Comparison of ENCODE assay signal across 10 cellular contexts in the genomic region with DNA sequence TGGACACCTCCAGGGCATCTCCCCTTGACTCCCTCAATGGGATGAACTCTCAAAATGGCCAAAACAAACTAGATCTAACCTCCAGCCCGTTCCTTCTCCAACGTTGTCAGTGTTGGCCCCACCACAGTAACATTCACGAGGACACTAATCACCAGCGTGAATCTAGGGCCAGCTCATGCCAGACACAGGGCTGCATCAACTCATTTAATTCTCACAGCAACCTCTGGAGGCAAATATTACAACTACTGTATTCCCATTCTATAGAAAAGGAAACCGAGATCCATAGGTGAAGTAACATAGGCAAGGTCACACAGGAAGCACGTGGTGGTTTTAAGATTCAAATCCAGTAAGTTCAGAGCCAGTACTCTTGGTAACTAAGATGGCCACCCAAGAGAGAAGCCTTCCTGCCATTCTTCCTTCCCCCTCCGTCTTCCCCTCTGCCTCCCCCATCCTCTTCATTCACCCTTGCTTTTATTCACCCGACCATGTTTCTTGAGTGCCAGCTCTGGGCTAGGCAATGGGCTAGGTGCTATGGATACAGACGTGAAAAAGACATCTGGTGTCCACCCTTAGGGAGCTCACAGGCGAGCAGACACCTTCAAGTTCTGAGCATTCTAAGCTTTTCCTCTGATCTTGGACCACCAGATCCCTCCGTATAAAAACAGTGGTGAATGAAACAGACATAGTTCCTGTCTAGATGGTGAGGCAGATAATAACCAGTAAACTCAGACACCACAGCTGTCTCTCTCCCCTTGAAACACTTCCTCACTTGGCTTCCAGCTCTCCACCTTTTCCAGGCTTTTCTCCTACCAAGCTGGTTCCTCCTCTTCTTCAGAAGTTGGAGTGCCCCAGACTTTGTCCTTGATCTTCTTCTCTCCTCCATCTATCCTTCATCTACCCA. TPM values are rescaled to one million over a fixed set of nuclear protein-coding genes. Genes with fewer than 3 reads are reported as not detected.
DNase-seq lines count a peak whose midpoint lies in the region; ATAC-seq and TF ChIP-seq lines count a peak whose summit lies in the region.
"Had no signal": no experiment of that assay in that cellular context is flagged by ENCODE, and none has a peak within 500 bp of the region (broad histone marks: within the 10 kb centered on the region; RNA-seq: fewer than 3 reads in every experiment).

No MANE protein-coding gene starts in this region.

- no peak for TF ChIP-seq EP300 in stomach (IDR thresholded peaks at IDR 0.05)

- H3K9me2 ChIP-seq in OCI-LY7 (ENCODE audit: insufficient read depth, low read length), result no peaks in the 10 kb centered on the region

- no peak for TF ChIP-seq POLR2A in stomach (IDR thresholded peaks at IDR 0.05)

- POLR2A ChIA-PET in OCI-LY7 (lab: Charles Lee), result interaction anchor here (0.8 to 1.2 kb wide), 2 partner anchors 15 kb away, joined by 3 read pairs; no protein-coding TSS in a partner anchor

- peak overlapping the region; percentile 73 for H3K4me3 ChIP-seq in OCI-LY7 (ENCODE audit: low read depth, low read length, poor library complexity, severe bottlenecking)
- peak overlapping the region; percentile 53 to 80 (median 58) for H3K4me3 ChIP-seq in stomach

- no peak for ATAC-seq in activated T-cell treated with anti-CD3 and anti-CD28 coated beads, Interleukin-2, amount 50 U/mL, for 72 hours (replicated peaks in 1 of 2)

- H3K4me2 ChIP-seq in OCI-LY7 (ENCODE audit: low read length), result peak overlapping the region; percentile 99

- H3K27me3 ChIP-seq in stomach, result peaks cover 5 to 98% (median 63%) of the 10 kb centered on the region in 3 donors

- CTCF ChIA-PET in OCI-LY7 (lab: Charles Lee; ENCODE audit: unreplicated experiment), result interaction anchor here (0.6 to 1.4 kb wide), 3 partner anchors 12 to 92 kb away, joined by 3 to 6 read pairs (median 3); no protein-coding TSS in a partner anchor

- intact Hi-C loops in OCI-LY7 (cut with micrococcal nuclease; ENCODE audit: unreplicated experiment) (loop anchor here (5.0 kb wide), 1 partner anchor 168 kb away; no protein-coding TSS in a partner anchor), stomach (cut with DNase I; ENCODE audit: low total_unique reads) (loop anchor here (10.0 kb wide), 1 partner anchor 195 kb away; no protein-coding TSS in a partner anchor)

- H3K36me3 ChIP-seq in OCI-LY7 (ENCODE audit: insufficient read depth, low read length), result no peaks in the 10 kb centered on the region
- H3K36me3 ChIP-seq in stomach, result no peaks in the 10 kb centered on the region

- no peaks in the 10 kb centered on the region for H4K20me1 ChIP-seq in OCI-LY7 (ENCODE audit: insufficient read depth, low read length)

- H3K9me3 Mint-ChIP-seq in activated T-cell treated with anti-CD3 and anti-CD28 coated beads, Interleukin-2, amount 50 U/mL, for 72 hours, result no peaks in the 10 kb centered on the region
- peaks cover 9% of the 10 kb centered on the region for H3K9me3 Mint-ChIP-seq in glutamatergic neuron (ENCODE audit: unreplicated experiment)

- H3K27ac ChIP-seq in OCI-LY7 (ENCODE audit: low read depth, low read length, poor library complexity, severe bottlenecking) (no peak overlapping the region), stomach (no peak overlapping the region)

- H3K4me1 ChIP-seq in OCI-LY7 (ENCODE audit: insufficient read depth, low read length, poor library complexity, severe bottlenecking) (peaks cover 6% of the 10 kb centered on the region), stomach (peaks cover 12 to 26% (median 20%) of the 10 kb centered on the region in 4 donors)

- TF ChIP-seq CTCF in OCI-LY7 (conservative IDR thresholded peaks at IDR 0.05; ENCODE audit: low read length), result no peak
- peak; percentile 4 for TF ChIP-seq CTCF in glutamatergic neuron (IDR thresholded peaks at IDR 0.05; ENCODE audit: partially characterized antibody, unreplicated experiment)
- no peak for TF ChIP-seq CTCF in stomach (IDR thresholded peaks at IDR 0.05)

- 35 to 40% (median 37%) methylated on average over 11 of the region's 11 CpGs for WGBS in stomach, 5 donors

- H3K9me3 ChIP-seq in OCI-LY7 (ENCODE audit: low read length) (no peaks in the 10 kb centered on the region), stomach (no peaks in the 10 kb centered on the region)

- H3K27me3 Mint-ChIP-seq in activated T-cell treated with anti-CD3 and anti-CD28 coated beads, Interleukin-2, amount 50 U/mL, for 72 hours (ENCODE audit: low read depth), result peaks cover 68% of the 10 kb centered on the region
- peaks cover 37% of the 10 kb centered on the region for H3K27me3 Mint-ChIP-seq in glutamatergic neuron (ENCODE audit: unreplicated experiment)

- peak overlapping the region; percentile 87 to 94 for H3K4me3 Mint-ChIP-seq in activated T-cell treated with anti-CD3 and anti-CD28 coated beads, Interleukin-2, amount 50 U/mL, for 72 hours
- peak overlapping the region; percentile 81 for H3K4me3 Mint-ChIP-seq in glutamatergic neuron (ENCODE audit: unreplicated experiment)

- peaks cover 2 to 3% of the 10 kb centered on the region in 2 donors for H3K36me3 Mint-ChIP-seq in activated T-cell treated with anti-CD3 and anti-CD28 coated beads, Interleukin-2, amount 50 U/mL, for 72 hours (ENCODE audit: insufficient read depth in 2 of 2)
- H3K36me3 Mint-ChIP-seq in glutamatergic neuron (ENCODE audit: unreplicated experiment), result peaks cover 7% of the 10 kb centered on the region

- no TSS peak for BruUV-seq in OCI-LY7 (replicated peaks; lab: Mats Ljungman, UMichigan)

- no peak for DNase-seq in activated T-cell treated with anti-CD3 and anti-CD28 coated beads, Interleukin-2, amount 50 U/mL, for 72 hours
- no peak for DNase-seq in activated T-cell treated with anti-CD3 and anti-CD28 coated beads, Interleukin-2, amount 50 U/mL, for 48 hours
- DNase-seq in OCI-LY7 (ENCODE audit: low spot score), result no peak
- no peak for DNase-seq in glutamatergic neuron
- DNase-seq in stomach, result no peak
- no peak for DNase-seq in stimulated activated CD4-positive, alpha-beta T cell treated with anti-CD3 and anti-CD28 coated beads, Interleukin-2, amount 100 ng/mL, for 24 hours
- no peak for DNase-seq in GM19238 (ENCODE audit: insufficient read length, low spot score)
- DNase-seq in hepatic stellate cell (ENCODE audit: low spot score), result no peak
- DNase-seq: NCI-H1092 had no signal

- H3K27ac Mint-ChIP-seq in activated T-cell treated with anti-CD3 and anti-CD28 coated beads, Interleukin-2, amount 50 U/mL, for 72 hours, result no peak overlapping the region
- H3K27ac Mint-ChIP-seq in glutamatergic neuron (ENCODE audit: unreplicated experiment), result peak overlapping the region; percentile 62

- no peak overlapping the region for H2AFZ ChIP-seq in OCI-LY7 (ENCODE audit: low read length)

- H3K79me2 ChIP-seq in OCI-LY7 (ENCODE audit: insufficient read depth, low read depth, low read length), result no peaks in the 10 kb centered on the region

- H3K4me1 Mint-ChIP-seq in activated T-cell treated with anti-CD3 and anti-CD28 coated beads, Interleukin-2, amount 50 U/mL, for 72 hours (ENCODE audit: low read depth), result peaks cover 26% of the 10 kb centered on the region
- peaks cover 21% of the 10 kb centered on the region for H3K4me1 Mint-ChIP-seq in glutamatergic neuron (ENCODE audit: low read depth, unreplicated experiment)

RNA-seq across cellular contexts. Expression of a gene that starts 9.6 kb away (rescaled TPM):
- not detected for total RNA-seq in activated T-cell treated with anti-CD3 and anti-CD28 coated beads, Interleukin-2, amount 50 U/mL, for 72 hours
- total RNA-seq in OCI-LY7 (2014; rRNA removed; shearing (Covaris generic)), result not detected in 2 replicates
- total RNA-seq in OCI-LY7 (2022), result 0.92 and 1.4 TPM in 2 replicates
- 6.3 TPM for total RNA-seq in glutamatergic neuron (ENCODE audit: unreplicated experiment)
- total RNA-seq in stomach, result 1 to 10 TPM in 1 of 5 donors, under 1 TPM in 2, not detected in 2; 0.45 to 4.4 (median 0.72) TPM
- 1 to 10 TPM; 1.9 to 2.7 (median 2.3) TPM for polyA plus RNA-seq in stomach
- total RNA-seq: T-helper 2 cell treated with Interferon-gamma antibody and Interleukin-4, amounts not matched to agents 100 ng/mL and 5 ng/mL, for 36 hours had no signal

RNA-seq across cellular contexts. Expression of a gene that starts 32.2 kb away (rescaled TPM):
- 1 to 10 TPM in 1 of 2 donors, under 1 TPM in 1; 0.50 to 1.1 TPM for total RNA-seq in activated T-cell treated with anti-CD3 and anti-CD28 coated beads, Interleukin-2, amount 50 U/mL, for 72 hours
- total RNA-seq in OCI-LY7 (2014; rRNA removed; shearing (Covaris generic)), result 0.19 TPM in 1 of 2 replicates, not detected in the other
- total RNA-seq in OCI-LY7 (2022) (2.2 and 3.2 TPM in 2 replicates), glutamatergic neuron (ENCODE audit: unreplicated experiment) (0.78 TPM), stomach (1 to 10 TPM in 4 of 5 donors, not detected in 1; 1.3 to 6.8 (median 3.3) TPM)
- 10 to 100 TPM in 2 of 3 donors, 1 to 10 TPM in 1; 4.4 to 14.7 (median 10.4) TPM for polyA plus RNA-seq in stomach
- total RNA-seq: T-helper 2 cell treated with Interferon-gamma antibody and Interleukin-4, amounts not matched to agents 100 ng/mL and 5 ng/mL, for 36 hours had no signal

RNA-seq across cellular contexts. Expression of a gene that starts 51.9 kb away (rescaled TPM):
- total RNA-seq in activated T-cell treated with anti-CD3 and anti-CD28 coated beads, Interleukin-2, amount 50 U/mL, for 72 hours, result not detected
- 0.08 TPM in 1 of 2 replicates, not detected in the other for total RNA-seq in OCI-LY7 (2014; rRNA removed; shearing (Covaris generic))
- total RNA-seq in OCI-LY7 (2022), result 0.06 TPM in 1 of 2 replicates, not detected in the other
- total RNA-seq in glutamatergic neuron (ENCODE audit: unreplicated experiment), result 284 TPM
- under 1 TPM in 3 of 5 donors, not detected in 2; under 0.01 to 0.58 (median 0.37) TPM for total RNA-seq in stomach
- under 1 TPM in 1 of 3 donors, not detected in 2; 0.06 TPM for polyA plus RNA-seq in stomach

Comparison
In these comparisons a context has a peak if more than half of its experiments do, and no peak if none do; other contexts are left out.
1. RNA of a gene that starts 51.9 kb away (total RNA-seq): 284 TPM in glutamatergic neuron (single experiment); not detected in activated T-cell treated with anti-CD3 and anti-CD28 coated beads, Interleukin-2, amount 50 U/mL, for 72 hours, 0.06 to 0.08 TPM in OCI-LY7 and under 0.01 to 0.58 TPM in stomach; every median in the first group is over 100 times any median in the second.